Comparison of ENCODE assay signal across 1 cellular context in the genomic region with DNA sequence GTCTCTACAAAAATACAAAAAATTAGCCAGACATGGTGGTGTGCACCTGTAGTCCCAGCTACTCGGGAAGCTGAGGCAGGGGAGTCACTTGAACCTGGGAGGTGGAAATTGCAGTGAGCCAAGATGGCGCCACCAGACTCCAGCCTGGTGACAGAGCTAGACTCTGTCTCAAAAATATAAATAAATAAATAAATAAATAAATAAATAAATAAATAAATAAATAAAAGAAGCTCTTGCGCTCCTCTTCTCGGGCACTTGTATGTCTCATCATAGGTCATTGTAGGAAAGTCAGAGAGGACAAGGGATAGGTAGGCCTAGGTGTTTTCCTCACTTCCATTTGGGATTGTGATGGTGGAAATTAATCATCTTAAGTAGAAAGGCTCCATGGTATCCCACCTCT.
A peak's percentile ranks its signal among the peaks of the same experiment; 100 is the strongest.
TF ChIP-seq lines count a peak whose summit lies in the region.

No MANE protein-coding gene starts in this region.

TF ChIP-seq in HEK293, 187 proteins besides CTCF, POLR2A, EP300 and RAD21 (continued from another document and continues in another):
- TF ChIP-seq ZNF830 (tag by site-specific recombination; IDR thresholded peaks at IDR 0.05; ENCODE audit: low read depth) (no peak), ZNF843 (tag by site-specific recombination; IDR thresholded peaks at IDR 0.05) (no peak), ZNF623 (tag by site-specific recombination; IDR thresholded peaks at IDR 0.05) (peak; percentile 85), ZNF629 (tag by site-specific recombination; IDR thresholded peaks at IDR 0.05) (peak; percentile 57; the same call in 1 of the 2 replicates), GFI1B (tag by site-specific recombination; IDR thresholded peaks at IDR 0.05) (no peak), ZNF664 (tag by site-specific recombination; IDR thresholded peaks at IDR 0.05) (peak; percentile 79), REPIN1 (tag by site-specific recombination; IDR thresholded peaks at IDR 0.05; ENCODE audit: low read depth) (no peak), HOXA7 (CRISPR knock-in tag; IDR thresholded peaks at IDR 0.05; ENCODE audit: borderline replicate concordance) (no peak), ZNF426 (tag by site-specific recombination; IDR thresholded peaks at IDR 0.05) (peak; percentile 93), ZNF2 (tag by site-specific recombination; IDR thresholded peaks at IDR 0.05) (no peak), ZNF354C (tag by site-specific recombination; IDR thresholded peaks at IDR 0.05; ENCODE audit: borderline replicate concordance, low read depth) (0 out of 2 replicates have a peak, but pooled peaks have one; percentile 60), EGR2 (tag by site-specific recombination; IDR thresholded peaks at IDR 0.05; ENCODE audit: low read depth) (no peak), BCL11A (tag by site-specific recombination; IDR thresholded peaks at IDR 0.05; ENCODE audit: low read depth) (no peak), ZNF791 (tag by site-specific recombination; IDR thresholded peaks at IDR 0.05) (no peak), ZNF138 (tag by site-specific recombination; IDR thresholded peaks at IDR 0.05; ENCODE audit: borderline replicate concordance) (no peak), SALL2 (tag by site-specific recombination; IDR thresholded peaks at IDR 0.05; ENCODE audit: borderline replicate concordance) (no peak), YY1 (tag by site-specific recombination; IDR thresholded peaks at IDR 0.05) (no peak), ZNF624 (tag by site-specific recombination; IDR thresholded peaks at IDR 0.05) (no peak), ZNF292 (tag by site-specific recombination; IDR thresholded peaks at IDR 0.05; ENCODE audit: borderline replicate concordance, low read depth) (peak; percentile 39; the same call in 1 of the 2 replicates), OVOL3 (tag by site-specific recombination; IDR thresholded peaks at IDR 0.05) (0 out of 2 replicates have a peak, but pooled peaks have one; percentile 63), ZBTB20 (tag by site-specific recombination; IDR thresholded peaks at IDR 0.05) (no peak), SCRT2 (tag by site-specific recombination; IDR thresholded peaks at IDR 0.05) (no peak), ZNF610 (tag by site-specific recombination; IDR thresholded peaks at IDR 0.05; ENCODE audit: borderline replicate concordance) (no peak), RBAK (tag by site-specific recombination; IDR thresholded peaks at IDR 0.05) (no peak; the same call in 1 of the 2 replicates), MZF1 (tag by site-specific recombination; IDR thresholded peaks at IDR 0.05; ENCODE audit: borderline replicate concordance) (no peak), OSR2 (tag by site-specific recombination; IDR thresholded peaks at IDR 0.05) (no peak), ZNF76 (tag by site-specific recombination; IDR thresholded peaks at IDR 0.05; ENCODE audit: borderline replicate concordance, low read depth) (no peak), ZNF654 (tag by site-specific recombination; IDR thresholded peaks at IDR 0.05; ENCODE audit: low read depth) (peak; percentile 56), ZNF416 (tag by site-specific recombination; IDR thresholded peaks at IDR 0.05) (no peak), SP2 (tag by site-specific recombination; IDR thresholded peaks at IDR 0.05) (no peak), ZNF529 (tag by site-specific recombination; IDR thresholded peaks at IDR 0.05; ENCODE audit: insufficient replicate concordance) (peak; percentile 59), ZBTB48 (tag by site-specific recombination; IDR thresholded peaks at IDR 0.05) (no peak), TRIM28 (IDR thresholded peaks at IDR 0.05; ENCODE audit: borderline replicate concordance, low read length) (no peak)
- TF ChIP-seq, protein P1, sequence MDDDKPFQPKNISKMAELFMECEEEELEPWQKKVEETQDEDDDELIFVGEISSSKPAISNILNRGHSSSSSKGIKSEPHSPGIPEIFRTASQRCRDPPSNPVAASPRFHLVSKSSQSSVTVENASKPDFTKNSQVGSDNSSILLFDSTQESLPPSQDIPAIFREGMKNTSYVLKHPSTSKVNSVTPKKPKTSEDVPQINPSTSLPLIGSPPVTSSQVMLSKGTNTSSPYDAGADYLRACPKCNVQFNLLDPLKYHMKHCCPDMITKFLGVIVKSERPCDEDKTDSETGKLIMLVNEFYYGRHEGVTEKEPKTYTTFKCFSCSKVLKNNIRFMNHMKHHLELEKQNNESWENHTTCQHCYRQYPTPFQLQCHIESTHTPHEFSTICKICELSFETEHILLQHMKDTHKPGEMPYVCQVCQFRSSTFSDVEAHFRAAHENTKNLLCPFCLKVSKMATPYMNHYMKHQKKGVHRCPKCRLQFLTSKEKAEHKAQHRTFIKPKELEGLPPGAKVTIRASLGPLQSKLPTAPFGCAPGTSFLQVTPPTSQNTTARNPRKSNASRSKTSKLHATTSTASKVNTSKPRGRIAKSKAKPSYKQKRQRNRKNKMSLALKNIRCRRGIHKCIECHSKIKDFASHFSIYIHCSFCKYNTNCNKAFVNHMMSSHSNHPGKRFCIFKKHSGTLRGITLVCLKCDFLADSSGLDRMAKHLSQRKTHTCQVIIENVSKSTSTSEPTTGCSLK (tag by site-specific recombination; IDR thresholded peaks at IDR 0.05), result no peak
- TF ChIP-seq, protein P2, sequence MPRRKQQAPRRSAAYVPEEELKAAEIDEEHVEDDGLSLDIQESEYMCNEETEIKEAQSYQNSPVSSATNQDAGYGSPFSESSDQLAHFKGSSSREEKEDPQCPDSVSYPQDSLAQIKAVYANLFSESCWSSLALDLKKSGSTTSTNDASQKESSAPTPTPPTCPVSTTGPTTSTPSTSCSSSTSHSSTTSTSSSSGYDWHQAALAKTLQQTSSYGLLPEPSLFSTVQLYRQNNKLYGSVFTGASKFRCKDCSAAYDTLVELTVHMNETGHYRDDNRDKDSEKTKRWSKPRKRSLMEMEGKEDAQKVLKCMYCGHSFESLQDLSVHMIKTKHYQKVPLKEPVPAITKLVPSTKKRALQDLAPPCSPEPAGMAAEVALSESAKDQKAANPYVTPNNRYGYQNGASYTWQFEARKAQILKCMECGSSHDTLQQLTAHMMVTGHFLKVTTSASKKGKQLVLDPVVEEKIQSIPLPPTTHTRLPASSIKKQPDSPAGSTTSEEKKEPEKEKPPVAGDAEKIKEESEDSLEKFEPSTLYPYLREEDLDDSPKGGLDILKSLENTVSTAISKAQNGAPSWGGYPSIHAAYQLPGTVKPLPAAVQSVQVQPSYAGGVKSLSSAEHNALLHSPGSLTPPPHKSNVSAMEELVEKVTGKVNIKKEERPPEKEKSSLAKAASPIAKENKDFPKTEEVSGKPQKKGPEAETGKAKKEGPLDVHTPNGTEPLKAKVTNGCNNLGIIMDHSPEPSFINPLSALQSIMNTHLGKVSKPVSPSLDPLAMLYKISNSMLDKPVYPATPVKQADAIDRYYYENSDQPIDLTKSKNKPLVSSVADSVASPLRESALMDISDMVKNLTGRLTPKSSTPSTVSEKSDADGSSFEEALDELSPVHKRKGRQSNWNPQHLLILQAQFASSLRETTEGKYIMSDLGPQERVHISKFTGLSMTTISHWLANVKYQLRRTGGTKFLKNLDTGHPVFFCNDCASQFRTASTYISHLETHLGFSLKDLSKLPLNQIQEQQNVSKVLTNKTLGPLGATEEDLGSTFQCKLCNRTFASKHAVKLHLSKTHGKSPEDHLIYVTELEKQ (tag by site-specific recombination; IDR thresholded peaks at IDR 0.05; ENCODE audit: borderline replicate concordance), result peak; percentile 13; the same call in 1 of the 2 replicates
- TF ChIP-seq, protein P3, sequence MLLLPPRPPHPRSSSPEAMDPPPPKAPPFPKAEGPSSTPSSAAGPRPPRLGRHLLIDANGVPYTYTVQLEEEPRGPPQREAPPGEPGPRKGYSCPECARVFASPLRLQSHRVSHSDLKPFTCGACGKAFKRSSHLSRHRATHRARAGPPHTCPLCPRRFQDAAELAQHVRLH (tag by site-specific recombination; IDR thresholded peaks at IDR 0.05), result peak; percentile 53; the same call in 1 of the 2 replicates
- TF ChIP-seq, protein P4, sequence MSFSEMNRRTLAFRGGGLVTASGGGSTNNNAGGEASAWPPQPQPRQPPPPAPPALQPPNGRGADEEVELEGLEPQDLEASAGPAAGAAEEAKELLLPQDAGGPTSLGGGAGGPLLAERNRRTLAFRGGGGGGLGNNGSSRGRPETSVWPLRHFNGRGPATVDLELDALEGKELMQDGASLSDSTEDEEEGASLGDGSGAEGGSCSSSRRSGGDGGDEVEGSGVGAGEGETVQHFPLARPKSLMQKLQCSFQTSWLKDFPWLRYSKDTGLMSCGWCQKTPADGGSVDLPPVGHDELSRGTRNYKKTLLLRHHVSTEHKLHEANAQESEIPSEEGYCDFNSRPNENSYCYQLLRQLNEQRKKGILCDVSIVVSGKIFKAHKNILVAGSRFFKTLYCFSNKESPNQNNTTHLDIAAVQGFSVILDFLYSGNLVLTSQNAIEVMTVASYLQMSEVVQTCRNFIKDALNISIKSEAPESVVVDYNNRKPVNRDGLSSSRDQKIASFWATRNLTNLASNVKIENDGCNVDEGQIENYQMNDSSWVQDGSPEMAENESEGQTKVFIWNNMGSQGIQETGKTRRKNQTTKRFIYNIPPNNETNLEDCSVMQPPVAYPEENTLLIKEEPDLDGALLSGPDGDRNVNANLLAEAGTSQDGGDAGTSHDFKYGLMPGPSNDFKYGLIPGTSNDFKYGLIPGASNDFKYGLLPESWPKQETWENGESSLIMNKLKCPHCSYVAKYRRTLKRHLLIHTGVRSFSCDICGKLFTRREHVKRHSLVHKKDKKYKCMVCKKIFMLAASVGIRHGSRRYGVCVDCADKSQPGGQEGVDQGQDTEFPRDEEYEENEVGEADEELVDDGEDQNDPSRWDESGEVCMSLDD (tag by site-specific recombination; IDR thresholded peaks at IDR 0.05), result no peak
- TF ChIP-seq, protein P5, sequence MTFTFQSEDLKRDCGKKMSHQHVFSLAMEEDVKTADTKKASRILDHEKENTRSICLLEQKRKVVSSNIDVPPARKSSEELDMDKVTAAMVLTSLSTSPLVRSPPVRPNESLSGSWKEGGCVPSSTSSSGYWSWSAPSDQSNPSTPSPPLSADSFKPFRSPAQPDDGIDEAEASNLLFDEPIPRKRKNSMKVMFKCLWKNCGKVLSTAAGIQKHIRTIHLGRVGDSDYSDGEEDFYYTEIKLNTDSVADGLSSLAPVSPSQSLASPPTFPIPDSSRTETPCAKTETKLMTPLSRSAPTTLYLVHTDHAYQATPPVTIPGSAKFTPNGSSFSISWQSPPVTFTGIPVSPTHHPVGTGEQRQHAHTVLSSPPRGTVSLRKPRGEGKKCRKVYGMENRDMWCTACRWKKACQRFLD (tag by site-specific recombination; IDR thresholded peaks at IDR 0.05), result no peak
- TF ChIP-seq, protein P6, sequence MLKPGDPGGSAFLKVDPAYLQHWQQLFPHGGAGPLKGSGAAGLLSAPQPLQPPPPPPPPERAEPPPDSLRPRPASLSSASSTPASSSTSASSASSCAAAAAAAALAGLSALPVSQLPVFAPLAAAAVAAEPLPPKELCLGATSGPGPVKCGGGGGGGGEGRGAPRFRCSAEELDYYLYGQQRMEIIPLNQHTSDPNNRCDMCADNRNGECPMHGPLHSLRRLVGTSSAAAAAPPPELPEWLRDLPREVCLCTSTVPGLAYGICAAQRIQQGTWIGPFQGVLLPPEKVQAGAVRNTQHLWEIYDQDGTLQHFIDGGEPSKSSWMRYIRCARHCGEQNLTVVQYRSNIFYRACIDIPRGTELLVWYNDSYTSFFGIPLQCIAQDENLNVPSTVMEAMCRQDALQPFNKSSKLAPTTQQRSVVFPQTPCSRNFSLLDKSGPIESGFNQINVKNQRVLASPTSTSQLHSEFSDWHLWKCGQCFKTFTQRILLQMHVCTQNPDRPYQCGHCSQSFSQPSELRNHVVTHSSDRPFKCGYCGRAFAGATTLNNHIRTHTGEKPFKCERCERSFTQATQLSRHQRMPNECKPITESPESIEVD (tag by site-specific recombination; IDR thresholded peaks at IDR 0.05), result no peak
- TF ChIP-seq, protein P7, sequence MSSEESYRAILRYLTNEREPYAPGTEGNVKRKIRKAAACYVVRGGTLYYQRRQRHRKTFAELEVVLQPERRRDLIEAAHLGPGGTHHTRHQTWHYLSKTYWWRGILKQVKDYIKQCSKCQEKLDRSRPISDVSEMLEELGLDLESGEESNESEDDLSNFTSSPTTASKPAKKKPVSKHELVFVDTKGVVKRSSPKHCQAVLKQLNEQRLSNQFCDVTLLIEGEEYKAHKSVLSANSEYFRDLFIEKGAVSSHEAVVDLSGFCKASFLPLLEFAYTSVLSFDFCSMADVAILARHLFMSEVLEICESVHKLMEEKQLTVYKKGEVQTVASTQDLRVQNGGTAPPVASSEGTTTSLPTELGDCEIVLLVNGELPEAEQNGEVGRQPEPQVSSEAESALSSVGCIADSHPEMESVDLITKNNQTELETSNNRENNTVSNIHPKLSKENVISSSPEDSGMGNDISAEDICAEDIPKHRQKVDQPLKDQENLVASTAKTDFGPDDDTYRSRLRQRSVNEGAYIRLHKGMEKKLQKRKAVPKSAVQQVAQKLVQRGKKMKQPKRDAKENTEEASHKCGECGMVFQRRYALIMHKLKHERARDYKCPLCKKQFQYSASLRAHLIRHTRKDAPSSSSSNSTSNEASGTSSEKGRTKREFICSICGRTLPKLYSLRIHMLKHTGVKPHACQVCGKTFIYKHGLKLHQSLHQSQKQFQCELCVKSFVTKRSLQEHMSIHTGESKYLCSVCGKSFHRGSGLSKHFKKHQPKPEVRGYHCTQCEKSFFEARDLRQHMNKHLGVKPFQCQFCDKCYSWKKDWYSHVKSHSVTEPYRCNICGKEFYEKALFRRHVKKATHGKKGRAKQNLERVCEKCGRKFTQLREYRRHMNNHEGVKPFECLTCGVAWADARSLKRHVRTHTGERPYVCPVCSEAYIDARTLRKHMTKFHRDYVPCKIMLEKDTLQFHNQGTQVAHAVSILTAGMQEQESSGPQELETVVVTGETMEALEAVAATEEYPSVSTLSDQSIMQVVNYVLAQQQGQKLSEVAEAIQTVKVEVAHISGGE (tag by site-specific recombination; conservative IDR thresholded peaks at IDR 0.05; ENCODE audit: low read depth), result peak; percentile 86
- TF ChIP-seq, protein P8, sequence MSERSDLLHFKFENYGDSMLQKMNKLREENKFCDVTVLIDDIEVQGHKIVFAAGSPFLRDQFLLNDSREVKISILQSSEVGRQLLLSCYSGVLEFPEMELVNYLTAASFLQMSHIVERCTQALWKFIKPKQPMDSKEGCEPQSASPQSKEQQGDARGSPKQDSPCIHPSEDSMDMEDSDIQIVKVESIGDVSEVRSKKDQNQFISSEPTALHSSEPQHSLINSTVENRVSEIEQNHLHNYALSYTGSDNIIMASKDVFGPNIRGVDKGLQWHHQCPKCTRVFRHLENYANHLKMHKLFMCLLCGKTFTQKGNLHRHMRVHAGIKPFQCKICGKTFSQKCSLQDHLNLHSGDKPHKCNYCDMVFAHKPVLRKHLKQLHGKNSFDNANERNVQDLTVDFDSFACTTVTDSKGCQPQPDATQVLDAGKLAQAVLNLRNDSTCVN (tag by site-specific recombination; optimal IDR thresholded peaks at IDR 0.05), result no peak
